ENCODE assay signal across 36 cellular contexts in the genomic region with DNA sequence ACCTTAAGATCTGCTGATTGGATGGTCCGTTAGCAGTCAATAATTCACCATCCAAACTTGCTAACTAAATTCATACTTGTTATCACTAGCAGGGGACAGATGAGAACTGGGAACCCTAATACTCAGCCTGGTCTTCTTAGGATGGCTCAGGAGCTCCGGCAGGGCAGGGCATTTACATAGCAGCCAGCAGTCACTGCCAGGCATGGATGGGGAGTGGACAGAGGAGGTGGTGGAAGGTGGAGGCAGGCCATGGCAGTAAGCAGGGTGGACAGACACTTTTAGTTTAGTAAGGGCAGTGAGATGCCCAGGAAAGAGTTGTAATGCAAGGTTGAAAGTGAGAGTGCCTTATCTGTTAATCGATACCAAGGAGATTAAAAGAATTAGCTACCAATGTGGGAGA.
"Had no signal": no experiment of that assay in that cellular context is flagged by ENCODE, and none has a peak within 500 bp of the region (broad histone marks: within the 10 kb centered on the region; RNA-seq: fewer than 3 reads in every experiment).

No MANE protein-coding gene starts in this region.

- ATAC-seq: activated CD4-positive, CD25-positive, alpha-beta regulatory T cell treated with anti-CD3 and anti-CD28 coated beads, Interleukin-2, amount 50 U/mL, for 24 hours; body of pancreas; left colon; right lobe of liver; stimulated activated memory B cell treated with anti-CD40 and anti-IgM and Interleukin-4, amounts not matched to agents 10 μg/mL and 1 μg/mL and 100 μg/mL, for 72 hours; stimulated activated naive CD8-positive, alpha-beta T cell treated with anti-CD3 and anti-CD28 coated beads, Interleukin-15, amount 100 ng/mL, for 72 hours had no signal

- H3K36me3 ChIP-seq: adrenal gland, esophagus squamous epithelium, right lobe of liver, upper lobe of left lung had no signal

- H3K9me3 ChIP-seq: adrenal gland, body of pancreas had no signal

- FAIRE-seq: colon, endometrium, frontal cortex, kidney, TTC549 had no signal

- H3K27ac ChIP-seq: adrenal gland, body of pancreas, epithelial cell of prostate, esophagus squamous epithelium, right lobe of liver, skin epidermis, upper lobe of left lung, VCaP had no signal

- H3K4me3 ChIP-seq: adrenal gland, body of pancreas, esophagus squamous epithelium, right lobe of liver, skin epidermis, upper lobe of left lung had no signal

- H3K4me1 ChIP-seq: adrenal gland, body of pancreas, esophagus squamous epithelium, right lobe of liver, upper lobe of left lung had no signal

- H3K27me3 ChIP-seq: adrenal gland, body of pancreas, esophagus squamous epithelium, right lobe of liver, upper lobe of left lung had no signal

- DNase-seq: activated CD4-positive, alpha-beta T cell treated with anti-CD3 and anti-CD28 coated beads for 48 hours; activated CD4-positive, alpha-beta T cell treated with anti-CD3 and anti-CD28 coated beads, Interleukin-2, amount 50 U/mL, for 48 hours; activated CD8-positive, alpha-beta memory T cell treated with anti-CD3 and anti-CD28 coated beads, Interleukin-2, amount 50 U/mL, for 4 hours; activated effector memory CD4-positive, alpha-beta T cell treated with anti-CD3 and anti-CD28 coated beads, Interleukin-2, amount 50 U/mL, for 16 hours; activated naive CD4-positive, alpha-beta T cell treated with anti-CD3 and anti-CD28 coated beads for 36 hours; activated naive CD8-positive, alpha-beta T cell treated with anti-CD3 and anti-CD28 coated beads for 36 hours; activated T-cell treated with anti-CD3 and anti-CD28 coated beads, Interleukin-2, amount 50 U/mL, for 1 hour; adrenal gland; aorta; body of pancreas; dermis blood vessel endothelial cell; effector CD4-positive, alpha-beta T cell; esophagus squamous epithelium; glutamatergic neuron; immature natural killer cell; kidney; left colon; mammary epithelial cell; naive B cell; posterior cingulate gyrus; right lobe of liver; stimulated activated CD4-positive, alpha-beta T cell treated with anti-CD3 and anti-CD28 coated beads, Interleukin-4, amount 100 ng/mL, for 4 hours; stimulated activated CD8-positive, alpha-beta memory T cell treated with anti-CD3 and anti-CD28 coated beads, Interleukin-4, amount 100 ng/mL, for 48 hours; stimulated activated naive CD8-positive, alpha-beta T cell treated with anti-CD3 and anti-CD28 coated beads, Interleukin-15, amount 100 ng/mL, for 72 hours; substantia nigra; T-helper 9 cell; upper lobe of left lung had no signal
